ENCODE assay signal across 8 cellular contexts in genomic region chr17:7136266-7136877, GRCh38. TPM values are rescaled to one million over a fixed set of nuclear protein-coding genes. Genes with fewer than 3 reads are reported as not detected.
A peak's percentile ranks its signal among the peaks of the same experiment; 100 is the strongest.
DNase-seq lines count a peak whose midpoint lies in the region; TF ChIP-seq lines count a peak whose summit lies in the region.

No MANE protein-coding gene starts in this region.

- H4K8ac ChIP-seq in mesenchymal stem cell (ENCODE audit: low read length): no peak overlapping the region

- no peaks in the 10 kb centered on the region for H3K79me1 ChIP-seq in mesenchymal stem cell (replicated peaks; ENCODE audit: low read length, poor library complexity, severe bottlenecking)

- H3K9me3 ChIP-seq in mesenchymal stem cell (ENCODE audit: control insufficient read depth, low read length): peaks cover 4% of the 10 kb centered on the region

- H3K27me3 ChIP-seq in dorsolateral prefrontal cortex: peaks cover 0 to 37% (median 3%) of the 10 kb centered on the region in 45 donors
- H3K27me3 ChIP-seq in mesenchymal stem cell (ENCODE audit: control insufficient read depth in 1 of 2, insufficient read depth in 1 of 2, low read length in 2 of 2): peaks cover 58 to 68% of the 10 kb centered on the region in 2 experiments

- H3K14ac ChIP-seq in mesenchymal stem cell (ENCODE audit: low read length in 2 of 2): no peak overlapping the region

- H3K27ac ChIP-seq in dorsolateral prefrontal cortex (no peak overlapping the region), mesenchymal stem cell (ENCODE audit: low read length, poor library complexity, severe bottlenecking) (no peak overlapping the region)

- H2AFZ ChIP-seq in mesenchymal stem cell (ENCODE audit: low read depth, low read length): no peak overlapping the region

- peak; percentile 51 for DNase-seq in A172 (ENCODE audit: low spot score)
- DNase-seq in GM13977 (ENCODE audit: low spot score): peak; percentile 74
- DNase-seq in NCI-H69 (lab: John Stamatoyannopoulos, UW): peak; percentile 51
- DNase-seq in activated CD4-positive, alpha-beta T cell treated with anti-CD3 and anti-CD28 coated beads, Interleukin-2, amount 50 U/mL, for 48 hours: peak; percentile 82 to 86
- peak; percentile 56 to 83 (median 72) for DNase-seq in dorsolateral prefrontal cortex
- peak; percentile 69 for DNase-seq in mesenchymal stem cell
- peak; percentile 37 to 51 for DNase-seq in stimulated activated CD8-positive, alpha-beta memory T cell treated with anti-CD3 and anti-CD28 coated beads, Interleukin-15, amount 100 ng/mL, for 4 hours (ENCODE audit: low read depth in 2 of 2)
- DNase-seq in GOT3 (lab: John Stamatoyannopoulos, UW): no peak

- intact Hi-C loops in dorsolateral prefrontal cortex (cut with DNase I): loop anchor here (2.0 kb wide), 2 partner anchors 40 to 84 kb away; no protein-coding TSS in a partner anchor

- H3K4me1 ChIP-seq in mesenchymal stem cell (ENCODE audit: control insufficient read depth, insufficient read depth, low read depth, low read length): peaks cover 5% of the 10 kb centered on the region

- TF ChIP-seq CTCF in GM13977 (IDR thresholded peaks at IDR 0.05; ENCODE audit: extremely low read depth, insufficient read depth, missing control alignments): peak; percentile 93
- TF ChIP-seq CTCF in dorsolateral prefrontal cortex (IDR thresholded peaks at IDR 0.05 in 54 of 56, conservative IDR thresholded peaks at IDR 0.05 in 2 of 56; ENCODE audit: low read depth in 1 of 56, partially characterized antibody in 56 of 56): peak; percentile 83 to 98 (median 95)

- H2BK120ac ChIP-seq in mesenchymal stem cell (ENCODE audit: low read depth, low read length): no peak overlapping the region

- H2AK5ac ChIP-seq in mesenchymal stem cell (ENCODE audit: low read length, severe bottlenecking): no peak overlapping the region

- no peak overlapping the region for H2BK5ac ChIP-seq in mesenchymal stem cell (ENCODE audit: low read depth, low read length, poor library complexity, severe bottlenecking)

- 27% methylated on average over 7 of the region's 9 CpGs for whole genome bisulfite sequencing in mesenchymal stem cell

- no peak overlapping the region for H3K4ac ChIP-seq in mesenchymal stem cell (ENCODE audit: low read depth in 1 of 2, low read length in 2 of 2)

- H3K23ac ChIP-seq in mesenchymal stem cell (ENCODE audit: low read length in 2 of 2): no peak overlapping the region

- no peak overlapping the region for H3K4me2 ChIP-seq in mesenchymal stem cell (ENCODE audit: low read length, poor library complexity, severe bottlenecking)

- no peak overlapping the region for H2BK15ac ChIP-seq in mesenchymal stem cell (ENCODE audit: low read depth, poor library complexity, severe bottlenecking)

- no peak overlapping the region for H3K9ac ChIP-seq in mesenchymal stem cell (ENCODE audit: low read length)

- no peak overlapping the region for H2BK12ac ChIP-seq in mesenchymal stem cell (ENCODE audit: low read length in 2 of 2)

- H3K4me3 ChIP-seq in dorsolateral prefrontal cortex (peak overlapping the region in 44 of 59 donors; percentile 6 to 52 (median 30)), mesenchymal stem cell (ENCODE audit: insufficient read depth in 1 of 2, low read depth in 1 of 2, low read length in 2 of 2) (no peak overlapping the region)

- in situ Hi-C loops in GM13977 (cut with MboI; ENCODE audit: low pct_unique_long_range_greater_than_20kb, low sequenced_read_pairs, unreplicated experiment): loop anchor here (25.0 kb wide), 1 partner anchor 224 kb away; no protein-coding TSS in a partner anchor

- H4K91ac ChIP-seq in mesenchymal stem cell (ENCODE audit: low read length): no peak overlapping the region

- no peak overlapping the region for H3K18ac ChIP-seq in mesenchymal stem cell (ENCODE audit: low read depth in 1 of 2, low read length in 2 of 2)

- no peaks in the 10 kb centered on the region for H3K36me3 ChIP-seq in mesenchymal stem cell (ENCODE audit: control insufficient read depth in 1 of 2, insufficient read depth in 2 of 2, low read depth in 1 of 2, low read length in 2 of 2)

RNA-seq across cellular contexts. Expression of gene ASGR2, which starts 21.8 kb away (rescaled TPM):
- not detected in 2 replicates for total RNA-seq in A172 (2014; rRNA removed; shearing (Covaris generic))
- 1 to 10 TPM in 78 of 120 experiments, under 1 TPM in 39, not detected in 3; 0.35 to 4.4 (median 1.2) TPM for total RNA-seq in dorsolateral prefrontal cortex
- not detected for polyA plus RNA-seq in mesenchymal stem cell (2013, experiment 1 of 2)
- not detected for polyA plus RNA-seq in mesenchymal stem cell (2013, experiment 2 of 2)

RNA-seq across cellular contexts. Expression of gene ASGR1, which starts 42.8 kb away (rescaled TPM):
- total RNA-seq in A172 (2014; rRNA removed; shearing (Covaris generic)): 0.86 and 0.98 TPM in 2 replicates
- total RNA-seq in dorsolateral prefrontal cortex: 10 to 100 TPM in 84 of 120 experiments, 1 to 10 TPM in 36; 4.8 to 22.0 (median 11.9) TPM
- 1.2 TPM for polyA plus RNA-seq in mesenchymal stem cell (2013, experiment 1 of 2)
- 1.1 TPM for polyA plus RNA-seq in mesenchymal stem cell (2013, experiment 2 of 2)

RNA-seq across cellular contexts. Expression of gene CLEC10A, which starts 56.3 kb away (rescaled TPM):
- total RNA-seq in A172 (2014; rRNA removed; shearing (Covaris generic)): not detected in 2 replicates
- total RNA-seq in dorsolateral prefrontal cortex: 1 to 10 TPM in 15 of 120 experiments, under 1 TPM in 31, not detected in 74; 0.27 to 2.1 (median 0.73) TPM
- not detected for polyA plus RNA-seq in mesenchymal stem cell (2013, experiment 1 of 2)
- not detected for polyA plus RNA-seq in mesenchymal stem cell (2013, experiment 2 of 2)

Comparison
In these comparisons a context has a peak if more than half of its experiments do, and no peak if none do; other contexts are left out.
1. H3K4me3 ChIP-seq: peak in dorsolateral prefrontal cortex (44 of 59); none in mesenchymal stem cell (0 of 2).